Comparison of ENCODE assay signal across 8 cellular contexts in the genomic region with DNA sequence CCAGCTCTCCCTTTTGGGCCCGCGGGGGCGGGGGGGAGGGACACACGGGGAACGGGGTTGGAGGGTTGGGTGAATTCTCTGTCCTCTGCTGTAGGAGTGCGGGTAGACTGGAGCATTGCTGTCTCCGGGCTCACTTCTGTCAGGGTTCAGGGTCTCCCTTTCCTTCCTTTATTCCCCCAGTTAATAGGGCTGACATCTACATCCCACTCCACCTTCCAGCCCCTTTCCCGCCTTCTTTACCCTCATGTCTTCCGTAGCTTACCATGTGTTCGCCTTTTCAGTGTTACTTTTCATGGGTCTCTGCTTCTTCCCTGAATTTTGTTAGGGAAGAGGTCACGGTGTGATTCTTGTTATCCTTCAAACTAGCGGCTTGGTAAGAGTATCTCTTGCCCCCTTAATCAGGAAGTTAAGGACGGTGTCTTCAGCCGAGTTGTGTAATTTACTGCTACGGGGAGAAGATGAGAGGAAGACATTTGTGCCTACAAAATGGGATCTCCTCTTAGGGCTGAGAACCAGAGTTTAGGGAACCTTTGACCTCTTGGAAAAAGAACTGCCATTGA. TPM values are rescaled to one million over a fixed set of nuclear protein-coding genes. Genes with fewer than 3 reads are reported as not detected.
A peak's percentile ranks its signal among the peaks of the same experiment; 100 is the strongest.
DNase-seq lines count a peak whose midpoint lies in the region; ATAC-seq and TF ChIP-seq lines count a peak whose summit lies in the region.

No MANE protein-coding gene starts in this region.

- H3K9me3 Mint-ChIP-seq in nephron progenitor cell: peaks cover 7% of the 10 kb centered on the region

- no peaks in the 10 kb centered on the region for H3K27me3 ChIP-seq in endocrine pancreas (ENCODE audit: control insufficient read depth, insufficient read depth, low read length)

- peaks cover 3% of the 10 kb centered on the region for H3K27me3 Mint-ChIP-seq in nephron progenitor cell (ENCODE audit: low read depth, poor library complexity)

- POLR2A ChIA-PET in RWPE1 (lab: Yijun Ruan, JAX; ENCODE audit: low non-redundant PET): interaction anchor here (0.6 to 0.7 kb wide), 2 partner anchors 29 to 112 kb away, joined by 3 read pairs; no protein-coding TSS in a partner anchor

- H3K36me3 Mint-ChIP-seq in nephron progenitor cell (ENCODE audit: low read depth): peaks cover 11% of the 10 kb centered on the region

- H3K4me3 ChIP-seq in endocrine pancreas (ENCODE audit: control insufficient read depth, insufficient read depth, low read length): peak overlapping the region; percentile 89

- H3K4me1 ChIP-seq in endocrine pancreas (ENCODE audit: control insufficient read depth, insufficient read depth, low read length): peaks cover 26% of the 10 kb centered on the region

- CTCF ChIA-PET in RWPE1 (lab: Yijun Ruan, JAX): interaction anchor here (1.0 kb wide), 1 partner anchor 10 kb away, joined by 5 read pairs; no protein-coding TSS in a partner anchor

- peaks cover 55% of the 10 kb centered on the region for H3K4me1 Mint-ChIP-seq in nephron progenitor cell

- TF ChIP-seq CTCF in RWPE1 (conservative IDR thresholded peaks at IDR 0.05; ENCODE audit: low read depth) (no peak), nephron progenitor cell (IDR thresholded peaks at IDR 0.05) (no peak)

- no peaks in the 10 kb centered on the region for H3K36me3 ChIP-seq in endocrine pancreas (ENCODE audit: control insufficient read depth, insufficient read depth, low read length)

- H3K9me3 ChIP-seq in endocrine pancreas (ENCODE audit: control insufficient read depth, low read length): no peaks in the 10 kb centered on the region

- H3K27ac ChIP-seq in RWPE1: peak overlapping the region; percentile 93

- peak; percentile 53 for DNase-seq in Daoy (ENCODE audit: low read depth)
- DNase-seq in HCEC 1CT: peak; percentile 26
- DNase-seq in RWPE1 (ENCODE audit: low spot score): peak; percentile 18
- DNase-seq in nephron progenitor cell: no peak
- no peak for DNase-seq in COLO668 (lab: John Stamatoyannopoulos, UW; ENCODE audit: unreplicated experiment)
- no peak for DNase-seq in occipital lobe (lab: John Stamatoyannopoulos, UW)

- ATAC-seq in esophagus mucosa: no peak

- H3K9ac ChIP-seq in endocrine pancreas (ENCODE audit: control insufficient read depth, insufficient read depth, low read length): peak overlapping the region; percentile 23

- H3K4me3 Mint-ChIP-seq in nephron progenitor cell: peak overlapping the region; percentile 92

- H3K27ac Mint-ChIP-seq in nephron progenitor cell: peak overlapping the region; percentile 98

RNA-seq across cellular contexts. Expression of a gene that starts 0.9 kb away (rescaled TPM):
- total RNA-seq in Daoy (2014; rRNA removed; shearing (Covaris generic)): 42.8 and 47.1 TPM in 2 replicates
- total RNA-seq in occipital lobe: 31.0 TPM
- total RNA-seq in esophagus mucosa: 36.0 TPM

Comparison
In these comparisons a context has a peak if more than half of its experiments do, and no peak if none do; other contexts are left out.
1. DNase-seq: peak in Daoy (single experiment), HCEC 1CT (single experiment) and RWPE1 (single experiment); none in nephron progenitor cell (single experiment), COLO668 (single experiment) and occipital lobe (single experiment).